20 cellular contexts compared by ENCODE assay signal in genomic region chr5:35104550-35104949, GRCh38. TPM values are rescaled to one million over a fixed set of nuclear protein-coding genes. Genes with fewer than 3 reads are reported as not detected.
"Had no signal": no experiment of that assay in that cellular context is flagged by ENCODE, and none has a peak within 500 bp of the region (broad histone marks: within the 10 kb centered on the region; RNA-seq: fewer than 3 reads in every experiment).

No MANE protein-coding gene starts in this region.

RNA-seq across cellular contexts. Expression of gene AGXT2, which starts 56.8 kb away (rescaled TPM):
- total RNA-seq: left colon; left ventricle myocardium inferior; lower leg skin; lung; mesenteric fat pad; mucosa of descending colon; myocyte; naive thymus-derived CD4-positive, alpha-beta T cell; natural killer cell treated with Interleukin-12 subunit alpha and Interleukin-12 subunit beta and Interleukin-15 and Interleukin-18, amount 100 ng/mL, for 72 hours; omental fat pad; progenitor cell of endocrine pancreas; pulmonary artery endothelial cell; right atrium auricular region; skeletal muscle tissue; smooth muscle cell; temporal lobe; tibial nerve; ureter; uterus had no signal
- polyA plus RNA-seq: lung; naive thymus-derived CD4-positive, alpha-beta T cell; neural cell; smooth muscle cell had no signal
